Comparison of ENCODE assay signal across 13 cellular contexts in genomic region chr10:11181996-11182395, GRCh38.
A peak's percentile ranks its signal among the peaks of the same experiment; 100 is the strongest.
DNase-seq lines count a peak whose midpoint lies in the region; ATAC-seq and TF ChIP-seq lines count a peak whose summit lies in the region.
"Had no signal": no experiment of that assay in that cellular context is flagged by ENCODE, and none has a peak within 500 bp of the region (broad histone marks: within the 10 kb centered on the region; RNA-seq: fewer than 3 reads in every experiment).

No MANE protein-coding gene starts in this region.

- CTCF ChIA-PET in CD8-positive, alpha-beta memory T cell (lab: Charles Lee) = interaction anchor here (1.1 to 10.2 kb wide), 2 partner anchors 11 to 16 kb away, joined by 3 to 117 read pairs; no protein-coding TSS in a partner anchor

- H3K36me3 ChIP-seq in CD8-positive, alpha-beta memory T cell (ENCODE audit: insufficient read depth, low read length) = no peaks in the 10 kb centered on the region
- no peaks in the 10 kb centered on the region for H3K36me3 ChIP-seq in MG63

- H3K27ac Mint-ChIP-seq in CD8-positive, alpha-beta memory T cell = peak overlapping the region in 3 of 8 donors; percentile 34 to 93 (median 80)
- peak overlapping the region; percentile 75 for H3K27ac Mint-ChIP-seq in chondrocyte (ENCODE audit: unreplicated experiment)
- H3K27ac Mint-ChIP-seq: nephron progenitor cell had no signal

- POLR2A ChIA-PET in CD8-positive, alpha-beta memory T cell (lab: Charles Lee) = interaction anchor here (0.7 to 1.2 kb wide), 2 partner anchors 12 to 17 kb away, joined by 3 to 4 read pairs; no protein-coding TSS in a partner anchor

- no peaks in the 10 kb centered on the region for H3K9me3 ChIP-seq in CD8-positive, alpha-beta memory T cell (ENCODE audit: low read length)
- H3K9me3 ChIP-seq in MG63 = no peaks in the 10 kb centered on the region; the same call in 1 of the 2 replicates

- H3K4me3 Mint-ChIP-seq in CD8-positive, alpha-beta memory T cell = peak overlapping the region in 6 of 7 donors; percentile 44 to 75 (median 70)
- no peak overlapping the region for H3K4me3 Mint-ChIP-seq in chondrocyte (ENCODE audit: unreplicated experiment)
- H3K4me3 Mint-ChIP-seq: nephron progenitor cell had no signal

- intact Hi-C loops in posterior vena cava (cut with DNase I) = no loop called here

- TF ChIP-seq CTCF in chondrocyte (IDR thresholded peaks at IDR 0.05) = no peak

- peaks cover 26 to 80% (median 36%) of the 10 kb centered on the region in 3 donors for H3K36me3 Mint-ChIP-seq in CD8-positive, alpha-beta memory T cell
- H3K36me3 Mint-ChIP-seq in chondrocyte (ENCODE audit: low read depth) = peaks cover 11% of the 10 kb centered on the region

- H3K4me1 Mint-ChIP-seq in CD8-positive, alpha-beta memory T cell = peaks cover 0 to 60% (median 0%) of the 10 kb centered on the region in 3 donors
- H3K4me1 Mint-ChIP-seq in chondrocyte (ENCODE audit: low read depth) = peaks cover 22% of the 10 kb centered on the region

- peaks cover 0 to 10% (median 7%) of the 10 kb centered on the region in 5 donors for H3K9me3 Mint-ChIP-seq in CD8-positive, alpha-beta memory T cell
- peaks cover 15% of the 10 kb centered on the region for H3K9me3 Mint-ChIP-seq in chondrocyte (ENCODE audit: low read depth)

- no peaks in the 10 kb centered on the region for H3K27me3 Mint-ChIP-seq in CD8-positive, alpha-beta memory T cell
- no peaks in the 10 kb centered on the region for H3K27me3 Mint-ChIP-seq in chondrocyte (ENCODE audit: low read depth)

- H3K4me1 ChIP-seq in CD8-positive, alpha-beta memory T cell (ENCODE audit: insufficient read depth, low read length) = peaks cover 78% of the 10 kb centered on the region

- H3K4me3 ChIP-seq in CD8-positive, alpha-beta memory T cell (ENCODE audit: low read length) = no peak overlapping the region
- no peak overlapping the region for H3K4me3 ChIP-seq in MG63
- H3K4me3 ChIP-seq: skin epidermis, tibial nerve had no signal

- no peak for DNase-seq in CD8-positive, alpha-beta memory T cell
- DNase-seq in MG63 (peak; percentile 65), chondrocyte (ENCODE audit: low spot score) (no peak), posterior vena cava (ENCODE audit: low spot score) (peak; percentile 83), MV-4-11 (lab: John Stamatoyannopoulos, UW) (no peak)
- DNase-seq: Karpas-422, left colon, NCI-H187, nephron progenitor cell had no signal

- H3K27ac ChIP-seq in CD8-positive, alpha-beta memory T cell (ENCODE audit: low read depth, low read length) = no peak overlapping the region

- H3K27me3 ChIP-seq in CD8-positive, alpha-beta memory T cell (ENCODE audit: insufficient read depth, low read length, poor library complexity, severe bottlenecking) = no peaks in the 10 kb centered on the region
- no peaks in the 10 kb centered on the region for H3K27me3 ChIP-seq in MG63
- H3K27me3 ChIP-seq: tibial nerve had no signal

- no peak for ATAC-seq in GM21360 (IDR thresholded peaks at IDR 0.05; ENCODE audit: unreplicated experiment)
- no peak for ATAC-seq in GM19467 (IDR thresholded peaks at IDR 0.05; ENCODE audit: unreplicated experiment)
- ATAC-seq: left colon had no signal

Comparison
In these comparisons a context has a peak if more than half of its experiments do, and no peak if none do; other contexts are left out.
1. DNase-seq: peak in MG63 (single experiment) and posterior vena cava (single experiment); none in CD8-positive, alpha-beta memory T cell (0 of 5), chondrocyte (single experiment) and MV-4-11 (single experiment).